In genomic region chr6:134111062-134111677, GRCh38 we compare ENCODE assay signal across 9 cellular contexts. TPM values are rescaled to one million over a fixed set of nuclear protein-coding genes. Genes with fewer than 3 reads are reported as not detected.
DNase-seq lines count a peak whose midpoint lies in the region; ATAC-seq and TF ChIP-seq lines count a peak whose summit lies in the region.
"Had no signal": no experiment of that assay in that cellular context is flagged by ENCODE, and none has a peak within 500 bp of the region (broad histone marks: within the 10 kb centered on the region; RNA-seq: fewer than 3 reads in every experiment).

No MANE protein-coding gene starts in this region.

- H3K36me3 Mint-ChIP-seq in glutamatergic neuron (ENCODE audit: unreplicated experiment) = no peaks in the 10 kb centered on the region

- H3K79me2 ChIP-seq in smooth muscle cell (ENCODE audit: low read depth) = no peaks in the 10 kb centered on the region

- no peak overlapping the region for H3K27ac ChIP-seq in smooth muscle cell (ENCODE audit: low read depth)
- H3K27ac ChIP-seq: skin epidermis had no signal

- no peaks in the 10 kb centered on the region for H3K4me1 Mint-ChIP-seq in glutamatergic neuron (ENCODE audit: low read depth, unreplicated experiment)

- no peak overlapping the region for H3K4me3 ChIP-seq in smooth muscle cell
- H3K4me3 ChIP-seq: skin epidermis had no signal

- 47% methylated on average over 4 of the region's 4 CpGs for WGBS in smooth muscle cell (ENCODE audit: low lambda C conversion rate)

- TF ChIP-seq CTCF in glutamatergic neuron (IDR thresholded peaks at IDR 0.05; ENCODE audit: partially characterized antibody, unreplicated experiment) (peak; percentile 83), smooth muscle cell (IDR thresholded peaks at IDR 0.05; ENCODE audit: borderline replicate concordance, insufficient read depth, poor library complexity, severe bottlenecking) (peak; percentile 77)

- DNase-seq in 8988T = peak; percentile 48
- DNase-seq in ELR (ENCODE audit: low read depth) = peak; percentile 77
- peak; percentile 35 for DNase-seq in NCI-H748 treated with DMSO at 0.1 percent for 48 hours (lab: John Stamatoyannopoulos, UW)
- DNase-seq in activated T-cell treated with anti-CD3 and anti-CD28 coated beads, Interleukin-2, amount 50 U/mL, for 48 hours = peak; percentile 35
- DNase-seq in glutamatergic neuron = peak; percentile 35
- DNase-seq in smooth muscle cell (lab: John Stamatoyannopoulos, UW; ENCODE audit: unreplicated experiment) = no peak

- H3K4me1 ChIP-seq in smooth muscle cell (ENCODE audit: low read depth) = no peaks in the 10 kb centered on the region

- H4K20me1 ChIP-seq in smooth muscle cell (ENCODE audit: low read depth) = no peaks in the 10 kb centered on the region

- no peak overlapping the region for H3K27ac Mint-ChIP-seq in glutamatergic neuron (ENCODE audit: unreplicated experiment)

- ATAC-seq in HG02884 (IDR thresholded peaks at IDR 0.05; ENCODE audit: unreplicated experiment) = peak; percentile 66
- no peak for ATAC-seq in GM18502 (IDR thresholded peaks at IDR 0.05; ENCODE audit: poor library complexity, unreplicated experiment)

- no peaks in the 10 kb centered on the region for H3K36me3 ChIP-seq in smooth muscle cell (ENCODE audit: low read depth)

- H3K9ac ChIP-seq in smooth muscle cell (ENCODE audit: low read depth) = no peak overlapping the region

- H3K4me2 ChIP-seq in smooth muscle cell = no peak overlapping the region

- H3K4me3 Mint-ChIP-seq in glutamatergic neuron (ENCODE audit: unreplicated experiment) = no peak overlapping the region

- no peak overlapping the region for H2AFZ ChIP-seq in smooth muscle cell (ENCODE audit: low read depth)

- H3K9me3 ChIP-seq in smooth muscle cell (replicated peaks; ENCODE audit: low read depth) = no peaks in the 10 kb centered on the region

- no peaks in the 10 kb centered on the region for H3K27me3 ChIP-seq in smooth muscle cell (ENCODE audit: low read depth)

- H3K9me3 Mint-ChIP-seq in glutamatergic neuron (ENCODE audit: unreplicated experiment) = peaks cover under 1% of the 10 kb centered on the region

- H3K27me3 Mint-ChIP-seq in glutamatergic neuron (ENCODE audit: unreplicated experiment) = peaks cover 6% of the 10 kb centered on the region

- H3F3A ChIP-seq in smooth muscle cell (ENCODE audit: low read depth) = no peaks in the 10 kb centered on the region

RNA-seq across cellular contexts. Expression of gene SLC2A12, which starts 58.7 kb away (rescaled TPM):
- total RNA-seq in glutamatergic neuron (ENCODE audit: unreplicated experiment) (0.12 TPM), smooth muscle cell (1.8 and 2.3 TPM in 2 replicates)
- 0.08 and 0.67 TPM in 2 replicates for polyA plus RNA-seq in smooth muscle cell
